Comparison of ENCODE assay signal across 37 cellular contexts in the genomic region with DNA sequence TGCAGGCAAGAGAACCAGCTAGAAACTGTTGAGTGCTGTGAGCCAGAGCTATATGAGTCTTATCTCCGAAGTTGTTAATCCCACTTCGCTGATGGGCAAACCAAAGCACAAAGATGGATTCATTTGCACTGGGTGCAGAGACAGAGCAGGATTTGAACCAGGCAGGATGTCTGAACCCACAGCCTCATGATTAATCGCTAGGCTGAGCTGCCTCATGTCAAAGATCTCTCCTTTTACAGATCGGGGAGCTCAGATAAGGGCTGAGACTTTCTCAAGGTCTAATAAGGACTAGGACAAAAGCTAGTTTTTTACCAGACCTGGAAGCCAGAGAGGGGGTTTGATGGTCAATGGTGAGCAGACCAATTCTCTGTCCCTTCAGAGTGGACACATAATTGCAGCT. TPM values are rescaled to one million over a fixed set of nuclear protein-coding genes. Genes with fewer than 3 reads are reported as not detected.
"Had no signal": no experiment of that assay in that cellular context is flagged by ENCODE, and none has a peak within 500 bp of the region (broad histone marks: within the 10 kb centered on the region; RNA-seq: fewer than 3 reads in every experiment).

No MANE protein-coding gene starts in this region.

- DNase-seq: activated B cell treated with CpG ODN at 0.5 μM for 24 hours; activated CD4-positive, alpha-beta memory T cell treated with anti-CD3 and anti-CD28 coated beads for 36 hours; activated CD4-positive, alpha-beta T cell treated with anti-CD3 and anti-CD28 coated beads for 36 hours; activated CD4-positive, alpha-beta T cell treated with anti-CD3 and anti-CD28 coated beads, Interleukin-2, amount 10 ng/mL, durations not matched to agents 24 days and 14 days; activated CD8-positive, alpha-beta memory T cell treated with anti-CD3 and anti-CD28 coated beads, Interleukin-2, amount 10 ng/mL, durations not matched to agents 7 days and 5 days; activated CD8-positive, alpha-beta memory T cell treated with anti-CD3 and anti-CD28 coated beads, Interleukin-2, amount 50 U/mL, for 4 hours; activated CD8-positive, alpha-beta T cell treated with anti-CD3 and anti-CD28 coated beads, Interleukin-2, amount 10 ng/mL, durations not matched to agents 7 days and 5 days; activated effector memory CD4-positive, alpha-beta T cell treated with anti-CD3 and anti-CD28 coated beads, Interleukin-2, amount 50 U/mL, for 16 hours; activated naive CD4-positive, alpha-beta T cell treated with anti-CD3 and anti-CD28 coated beads for 36 hours; activated naive CD8-positive, alpha-beta T cell treated with anti-CD3 and anti-CD28 coated beads for 36 hours; activated naive CD8-positive, alpha-beta T cell treated with anti-CD3 and anti-CD28 coated beads, Interleukin-2, amount 50 U/mL, for 24 hours; activated T-cell treated with anti-CD3 and anti-CD28 coated beads, Interleukin-2, amount 50 U/mL, for 1 hour; activated T-cell treated with anti-CD3 and anti-CD28 coated beads, Interleukin-2, amount 50 U/mL, for 48 hours; adrenal gland; central memory CD4-positive, alpha-beta T cell; cerebellar nuclear complex; colonic mucosa; effector CD8-positive, alpha-beta T cell; esophagus squamous epithelium; foreskin melanocyte; T-helper 1 cell; T-helper 17 cell; T1000; WERI-Rb-1 had no signal

- H3K36me3 Mint-ChIP-seq: activated CD4-positive, alpha-beta memory T cell treated with anti-CD3 and anti-CD28 coated beads for 36 hours; activated CD8-positive, alpha-beta memory T cell treated with anti-CD3 and anti-CD28 coated beads, Interleukin-2, amount 10 ng/mL, durations not matched to agents 7 days and 5 days; activated naive CD4-positive, alpha-beta T cell treated with anti-CD3 and anti-CD28 coated beads, Interleukin-2, amount 50 U/mL, for 24 hours; activated naive CD8-positive, alpha-beta T cell treated with anti-CD3 and anti-CD28 coated beads for 36 hours; brain had no signal

- H3K27ac ChIP-seq: ascending aorta, breast epithelium, cardiac muscle cell, colonic mucosa, epithelial cell of prostate, gastroesophageal sphincter, WERI-Rb-1 had no signal

- ATAC-seq: activated CD4-positive, alpha-beta T cell treated with anti-CD3 and anti-CD28 coated beads for 36 hours; activated CD4-positive, CD25-positive, alpha-beta regulatory T cell treated with anti-CD3 and anti-CD28 coated beads, Interleukin-2, amount 50 U/mL, for 24 hours; activated CD8-positive, alpha-beta memory T cell treated with anti-CD3 and anti-CD28 coated beads, Interleukin-2, amount 10 ng/mL, durations not matched to agents 7 days and 5 days; activated CD8-positive, alpha-beta T cell treated with anti-CD3 and anti-CD28 coated beads, Interleukin-2, amount 10 ng/mL, durations not matched to agents 7 days and 5 days; activated naive CD8-positive, alpha-beta T cell treated with anti-CD3 and anti-CD28 coated beads, Interleukin-2, amount 50 U/mL, for 24 hours; gastroesophageal sphincter; T-helper 17 cell had no signal

- H3K4me3 ChIP-seq: adrenal gland, ascending aorta, breast epithelium, cardiac muscle cell, colonic mucosa, esophagus squamous epithelium, gastroesophageal sphincter had no signal

- H3K4me3 Mint-ChIP-seq: activated B cell treated with CpG ODN at 0.5 μM for 24 hours; activated CD4-positive, alpha-beta memory T cell treated with anti-CD3 and anti-CD28 coated beads for 36 hours; activated CD4-positive, alpha-beta T cell treated with anti-CD3 and anti-CD28 coated beads for 36 hours; activated CD4-positive, alpha-beta T cell treated with anti-CD3 and anti-CD28 coated beads, Interleukin-2, amount 10 ng/mL, durations not matched to agents 24 days and 14 days; activated CD8-positive, alpha-beta memory T cell treated with anti-CD3 and anti-CD28 coated beads, Interleukin-2, amount 10 ng/mL, durations not matched to agents 7 days and 5 days; activated CD8-positive, alpha-beta T cell treated with anti-CD3 and anti-CD28 coated beads, Interleukin-2, amount 10 ng/mL, durations not matched to agents 7 days and 5 days; activated naive CD4-positive, alpha-beta T cell treated with anti-CD3 and anti-CD28 coated beads for 36 hours; activated naive CD4-positive, alpha-beta T cell treated with anti-CD3 and anti-CD28 coated beads, Interleukin-2, amount 50 U/mL, for 24 hours; activated naive CD8-positive, alpha-beta T cell treated with anti-CD3 and anti-CD28 coated beads for 36 hours; activated naive CD8-positive, alpha-beta T cell treated with anti-CD3 and anti-CD28 coated beads, Interleukin-2, amount 50 U/mL, for 24 hours; activated T-helper 1 cell treated with anti-CD3 and anti-CD28 coated beads, Interleukin-12 subunit alpha, Interleukin-12 subunit beta, Interleukin-2, Interleukin-4 antibody, amounts not matched to agents 30 ng/mL and 10 ng/mL and 1 ng/mL, durations not matched to agents 14 hours and 24 hours and 36 hours; brain; T-helper 17 cell; T-helper 2 cell treated with Interferon-gamma antibody and Interleukin-4, amounts not matched to agents 5 μg/mL and 100 μg/mL, for 36 hours had no signal

- H3K36me3 ChIP-seq: adrenal gland, ascending aorta, breast epithelium, cardiac muscle cell, colonic mucosa, esophagus squamous epithelium, gastroesophageal sphincter, WERI-Rb-1 had no signal

- H3K27ac Mint-ChIP-seq: activated B cell treated with CpG ODN at 0.5 μM for 24 hours; activated CD4-positive, alpha-beta memory T cell treated with anti-CD3 and anti-CD28 coated beads for 36 hours; activated CD4-positive, alpha-beta T cell treated with anti-CD3 and anti-CD28 coated beads for 36 hours; activated CD4-positive, alpha-beta T cell treated with anti-CD3 and anti-CD28 coated beads, Interleukin-2, amount 10 ng/mL, durations not matched to agents 24 days and 14 days; activated CD8-positive, alpha-beta memory T cell treated with anti-CD3 and anti-CD28 coated beads, Interleukin-2, amount 10 ng/mL, durations not matched to agents 7 days and 5 days; activated CD8-positive, alpha-beta T cell treated with anti-CD3 and anti-CD28 coated beads, Interleukin-2, amount 10 ng/mL, durations not matched to agents 7 days and 5 days; activated naive CD4-positive, alpha-beta T cell treated with anti-CD3 and anti-CD28 coated beads for 36 hours; activated naive CD4-positive, alpha-beta T cell treated with anti-CD3 and anti-CD28 coated beads, Interleukin-2, amount 50 U/mL, for 24 hours; activated naive CD8-positive, alpha-beta T cell treated with anti-CD3 and anti-CD28 coated beads for 36 hours; activated naive CD8-positive, alpha-beta T cell treated with anti-CD3 and anti-CD28 coated beads, Interleukin-2, amount 50 U/mL, for 24 hours; activated T-helper 1 cell treated with anti-CD3 and anti-CD28 coated beads, Interleukin-12 subunit alpha, Interleukin-12 subunit beta, Interleukin-2, Interleukin-4 antibody, amounts not matched to agents 30 ng/mL and 10 ng/mL and 1 ng/mL, durations not matched to agents 14 hours and 24 hours and 36 hours; activated T-helper 2 cell treated with anti-CD3 and anti-CD28 coated beads, Interferon-gamma antibody, Interleukin-2, Interleukin-4, amounts not matched to agents 10 μg/mL and 5 μg/mL and 100 μg/mL, durations not matched to agents 14 hours and 24 hours and 36 hours; brain; T-helper 17 cell; T-helper 2 cell treated with Interferon-gamma antibody and Interleukin-4, amounts not matched to agents 5 μg/mL and 100 μg/mL, for 36 hours had no signal

- H3K9me3 ChIP-seq: adrenal gland, ascending aorta, breast epithelium, colonic mucosa, esophagus squamous epithelium, gastroesophageal sphincter had no signal

- H3K9me3 Mint-ChIP-seq: activated B cell treated with CpG ODN at 0.5 μM for 24 hours; activated CD4-positive, alpha-beta memory T cell treated with anti-CD3 and anti-CD28 coated beads for 36 hours; activated CD4-positive, alpha-beta T cell treated with anti-CD3 and anti-CD28 coated beads, Interleukin-2, amount 10 ng/mL, durations not matched to agents 24 days and 14 days; activated naive CD4-positive, alpha-beta T cell treated with anti-CD3 and anti-CD28 coated beads for 36 hours; activated naive CD4-positive, alpha-beta T cell treated with anti-CD3 and anti-CD28 coated beads, Interleukin-2, amount 50 U/mL, for 24 hours; activated naive CD8-positive, alpha-beta T cell treated with anti-CD3 and anti-CD28 coated beads for 36 hours; activated naive CD8-positive, alpha-beta T cell treated with anti-CD3 and anti-CD28 coated beads, Interleukin-2, amount 50 U/mL, for 24 hours; activated T-helper 1 cell treated with anti-CD3 and anti-CD28 coated beads, Interleukin-12 subunit alpha, Interleukin-12 subunit beta, Interleukin-2, Interleukin-4 antibody, amounts not matched to agents 30 ng/mL and 10 ng/mL and 1 ng/mL, durations not matched to agents 14 hours and 24 hours and 36 hours; activated T-helper 2 cell treated with anti-CD3 and anti-CD28 coated beads, Interferon-gamma antibody, Interleukin-2, Interleukin-4, amounts not matched to agents 10 μg/mL and 5 μg/mL and 100 μg/mL, durations not matched to agents 14 hours and 24 hours and 36 hours; brain; T-helper 2 cell treated with Interferon-gamma antibody and Interleukin-4, amounts not matched to agents 5 μg/mL and 100 μg/mL, for 36 hours had no signal

- FAIRE-seq: endometrium, endothelial cell of umbilical vein had no signal

- H3K4me1 ChIP-seq: ascending aorta, breast epithelium, colonic mucosa, gastroesophageal sphincter had no signal

- H3K4me1 Mint-ChIP-seq: activated CD4-positive, alpha-beta T cell treated with anti-CD3 and anti-CD28 coated beads for 36 hours; activated CD4-positive, alpha-beta T cell treated with anti-CD3 and anti-CD28 coated beads, Interleukin-2, amount 10 ng/mL, durations not matched to agents 24 days and 14 days; activated CD8-positive, alpha-beta memory T cell treated with anti-CD3 and anti-CD28 coated beads, Interleukin-2, amount 10 ng/mL, durations not matched to agents 7 days and 5 days; activated naive CD4-positive, alpha-beta T cell treated with anti-CD3 and anti-CD28 coated beads, Interleukin-2, amount 50 U/mL, for 24 hours; activated naive CD8-positive, alpha-beta T cell treated with anti-CD3 and anti-CD28 coated beads for 36 hours; activated naive CD8-positive, alpha-beta T cell treated with anti-CD3 and anti-CD28 coated beads, Interleukin-2, amount 50 U/mL, for 24 hours; brain had no signal

- H3K27me3 ChIP-seq: adrenal gland, ascending aorta, breast epithelium, cardiac muscle cell, colonic mucosa had no signal

RNA-seq across cellular contexts. Expression of a gene that starts 56.2 kb away (rescaled TPM):
- total RNA-seq: activated CD8-positive, alpha-beta T cell treated with anti-CD3 and anti-CD28 coated beads, Interleukin-2, amount 10 ng/mL, durations not matched to agents 7 days and 5 days had no signal
